In the genomic region with DNA sequence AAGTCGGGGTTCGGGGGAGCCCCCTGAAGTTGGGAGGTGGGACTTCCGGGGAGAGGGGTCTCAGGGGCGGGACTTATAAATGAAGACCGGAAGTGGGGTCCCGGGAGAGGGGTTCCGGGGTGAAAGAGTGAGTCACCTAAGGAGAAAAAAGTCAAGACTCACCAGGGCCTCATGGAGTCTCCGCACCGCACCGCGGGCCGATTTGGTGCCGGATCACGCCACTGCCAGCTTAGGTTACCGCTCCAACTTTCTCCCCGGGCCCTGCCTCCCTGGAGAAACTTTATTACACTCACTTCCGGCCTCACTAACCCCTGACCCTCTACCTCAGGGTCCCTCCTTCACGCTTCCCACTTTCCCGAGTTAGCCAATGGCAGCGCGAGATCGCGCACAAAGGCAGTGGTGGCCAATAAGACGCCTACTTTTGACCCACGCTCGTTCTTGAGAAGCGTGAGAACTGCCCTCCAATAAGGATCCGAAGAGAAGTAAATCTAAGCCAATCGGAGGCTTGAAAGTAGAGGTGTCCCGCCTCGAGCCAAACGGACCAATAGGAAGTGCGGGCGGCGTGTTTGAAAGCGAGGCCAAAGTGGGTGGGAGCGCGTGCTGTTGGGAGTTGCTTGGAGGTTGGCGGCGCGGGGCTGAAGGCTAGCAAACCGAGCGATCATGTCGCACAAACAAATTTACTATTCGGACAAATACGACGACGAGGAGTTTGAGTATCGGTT, we compare ENCODE assay signal across 1 cellular context.
TF ChIP-seq lines count a peak whose summit lies in the region.

A gene (plus strand): TSS at position 596 of the 722 bp plus-strand sequence. CDS start 65 bp downstream, at position 661.

TF ChIP-seq in K562, 482 proteins besides CTCF, POLR2A, EP300 and RAD21 (continued from another document and continues in another):
- TF ChIP-seq, protein P1, sequence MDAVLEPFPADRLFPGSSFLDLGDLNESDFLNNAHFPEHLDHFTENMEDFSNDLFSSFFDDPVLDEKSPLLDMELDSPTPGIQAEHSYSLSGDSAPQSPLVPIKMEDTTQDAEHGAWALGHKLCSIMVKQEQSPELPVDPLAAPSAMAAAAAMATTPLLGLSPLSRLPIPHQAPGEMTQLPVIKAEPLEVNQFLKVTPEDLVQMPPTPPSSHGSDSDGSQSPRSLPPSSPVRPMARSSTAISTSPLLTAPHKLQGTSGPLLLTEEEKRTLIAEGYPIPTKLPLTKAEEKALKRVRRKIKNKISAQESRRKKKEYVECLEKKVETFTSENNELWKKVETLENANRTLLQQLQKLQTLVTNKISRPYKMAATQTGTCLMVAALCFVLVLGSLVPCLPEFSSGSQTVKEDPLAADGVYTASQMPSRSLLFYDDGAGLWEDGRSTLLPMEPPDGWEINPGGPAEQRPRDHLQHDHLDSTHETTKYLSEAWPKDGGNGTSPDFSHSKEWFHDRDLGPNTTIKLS (IDR thresholded peaks at IDR 0.05; ENCODE audit: borderline replicate concordance, low read depth): peak; percentile 82; the same call in 1 of the 2 replicates
- TF ChIP-seq NCOA2 (IDR thresholded peaks at IDR 0.05; ENCODE audit: partially characterized antibody in 2 of 2): no peak
- TF ChIP-seq, protein P2, sequence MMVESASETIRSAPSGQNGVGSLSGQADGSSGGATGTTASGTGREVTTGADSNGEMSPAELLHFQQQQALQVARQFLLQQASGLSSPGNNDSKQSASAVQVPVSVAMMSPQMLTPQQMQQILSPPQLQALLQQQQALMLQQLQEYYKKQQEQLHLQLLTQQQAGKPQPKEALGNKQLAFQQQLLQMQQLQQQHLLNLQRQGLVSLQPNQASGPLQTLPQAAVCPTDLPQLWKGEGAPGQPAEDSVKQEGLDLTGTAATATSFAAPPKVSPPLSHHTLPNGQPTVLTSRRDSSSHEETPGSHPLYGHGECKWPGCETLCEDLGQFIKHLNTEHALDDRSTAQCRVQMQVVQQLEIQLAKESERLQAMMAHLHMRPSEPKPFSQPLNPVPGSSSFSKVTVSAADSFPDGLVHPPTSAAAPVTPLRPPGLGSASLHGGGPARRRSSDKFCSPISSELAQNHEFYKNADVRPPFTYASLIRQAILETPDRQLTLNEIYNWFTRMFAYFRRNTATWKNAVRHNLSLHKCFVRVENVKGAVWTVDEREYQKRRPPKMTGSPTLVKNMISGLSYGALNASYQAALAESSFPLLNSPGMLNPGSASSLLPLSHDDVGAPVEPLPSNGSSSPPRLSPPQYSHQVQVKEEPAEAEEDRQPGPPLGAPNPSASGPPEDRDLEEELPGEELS (CRISPR knock-in tag; IDR thresholded peaks at IDR 0.05; ENCODE audit: borderline replicate concordance): no peak
- no peak for TF ChIP-seq MTF1 (CRISPR knock-in tag; IDR thresholded peaks at IDR 0.05; ENCODE audit: borderline replicate concordance)
- peak; percentile 92 for TF ChIP-seq NR2C2 (CRISPR knock-in tag; IDR thresholded peaks at IDR 0.05)
- TF ChIP-seq NR2C2 (tag; IDR thresholded peaks at IDR 0.05): peak; percentile 99
- no peak for TF ChIP-seq SRSF3 (IDR thresholded peaks at IDR 0.05; ENCODE audit: insufficient read depth, low read length)
- TF ChIP-seq, protein P3, sequence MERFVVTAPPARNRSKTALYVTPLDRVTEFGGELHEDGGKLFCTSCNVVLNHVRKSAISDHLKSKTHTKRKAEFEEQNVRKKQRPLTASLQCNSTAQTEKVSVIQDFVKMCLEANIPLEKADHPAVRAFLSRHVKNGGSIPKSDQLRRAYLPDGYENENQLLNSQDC (CRISPR knock-in tag; IDR thresholded peaks at IDR 0.05): no peak
- TF ChIP-seq ZNF212 (CRISPR knock-in tag; IDR thresholded peaks at IDR 0.05): 0 out of 2 replicates have a peak, but pooled peaks have one; percentile 32
- TF ChIP-seq PCBP1 (IDR thresholded peaks at IDR 0.05; ENCODE audit: low read depth, low read length, poor library complexity, severe bottlenecking): no peak
- no peak for TF ChIP-seq RB1 (IDR thresholded peaks at IDR 0.05; ENCODE audit: low read depth)
- TF ChIP-seq, protein P4, sequence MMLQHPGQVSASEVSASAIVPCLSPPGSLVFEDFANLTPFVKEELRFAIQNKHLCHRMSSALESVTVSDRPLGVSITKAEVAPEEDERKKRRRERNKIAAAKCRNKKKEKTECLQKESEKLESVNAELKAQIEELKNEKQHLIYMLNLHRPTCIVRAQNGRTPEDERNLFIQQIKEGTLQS (IDR thresholded peaks at IDR 0.05): peak; percentile 84
- TF ChIP-seq, protein P4 (CRISPR knock-in tag; conservative IDR thresholded peaks at IDR 0.05): no peak
- TF ChIP-seq, protein P5, sequence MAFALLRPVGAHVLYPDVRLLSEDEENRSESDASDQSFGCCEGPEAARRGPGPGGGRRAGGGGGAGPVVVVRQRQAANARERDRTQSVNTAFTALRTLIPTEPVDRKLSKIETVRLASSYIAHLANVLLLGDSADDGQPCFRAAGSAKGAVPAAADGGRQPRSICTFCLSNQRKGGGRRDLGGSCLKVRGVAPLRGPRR (CRISPR knock-in tag; IDR thresholded peaks at IDR 0.05): no peak
- TF ChIP-seq EP400 (IDR thresholded peaks at IDR 0.05): peak; percentile 99
- peak; percentile 71; the same call in 1 of the 2 replicates for TF ChIP-seq TCF7L2 (IDR thresholded peaks at IDR 0.05; ENCODE audit: low read depth, low read length)
- TF ChIP-seq, protein P6, sequence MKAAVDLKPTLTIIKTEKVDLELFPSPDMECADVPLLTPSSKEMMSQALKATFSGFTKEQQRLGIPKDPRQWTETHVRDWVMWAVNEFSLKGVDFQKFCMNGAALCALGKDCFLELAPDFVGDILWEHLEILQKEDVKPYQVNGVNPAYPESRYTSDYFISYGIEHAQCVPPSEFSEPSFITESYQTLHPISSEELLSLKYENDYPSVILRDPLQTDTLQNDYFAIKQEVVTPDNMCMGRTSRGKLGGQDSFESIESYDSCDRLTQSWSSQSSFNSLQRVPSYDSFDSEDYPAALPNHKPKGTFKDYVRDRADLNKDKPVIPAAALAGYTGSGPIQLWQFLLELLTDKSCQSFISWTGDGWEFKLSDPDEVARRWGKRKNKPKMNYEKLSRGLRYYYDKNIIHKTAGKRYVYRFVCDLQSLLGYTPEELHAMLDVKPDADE (conservative IDR thresholded peaks at IDR 0.05; ENCODE audit: control insufficient read depth, low read depth, low read length): 0 out of 2 replicates have a peak, but pooled peaks have one; percentile 60
- 0 out of 2 replicates have a peak, but pooled peaks have one; percentile 13 for TF ChIP-seq DIDO1 (tag; IDR thresholded peaks at IDR 0.05; ENCODE audit: low read depth)
- no peak; the same call in 1 of the 2 replicates for TF ChIP-seq ELF2 (CRISPR knock-in tag; IDR thresholded peaks at IDR 0.05)
- TF ChIP-seq, protein P7, sequence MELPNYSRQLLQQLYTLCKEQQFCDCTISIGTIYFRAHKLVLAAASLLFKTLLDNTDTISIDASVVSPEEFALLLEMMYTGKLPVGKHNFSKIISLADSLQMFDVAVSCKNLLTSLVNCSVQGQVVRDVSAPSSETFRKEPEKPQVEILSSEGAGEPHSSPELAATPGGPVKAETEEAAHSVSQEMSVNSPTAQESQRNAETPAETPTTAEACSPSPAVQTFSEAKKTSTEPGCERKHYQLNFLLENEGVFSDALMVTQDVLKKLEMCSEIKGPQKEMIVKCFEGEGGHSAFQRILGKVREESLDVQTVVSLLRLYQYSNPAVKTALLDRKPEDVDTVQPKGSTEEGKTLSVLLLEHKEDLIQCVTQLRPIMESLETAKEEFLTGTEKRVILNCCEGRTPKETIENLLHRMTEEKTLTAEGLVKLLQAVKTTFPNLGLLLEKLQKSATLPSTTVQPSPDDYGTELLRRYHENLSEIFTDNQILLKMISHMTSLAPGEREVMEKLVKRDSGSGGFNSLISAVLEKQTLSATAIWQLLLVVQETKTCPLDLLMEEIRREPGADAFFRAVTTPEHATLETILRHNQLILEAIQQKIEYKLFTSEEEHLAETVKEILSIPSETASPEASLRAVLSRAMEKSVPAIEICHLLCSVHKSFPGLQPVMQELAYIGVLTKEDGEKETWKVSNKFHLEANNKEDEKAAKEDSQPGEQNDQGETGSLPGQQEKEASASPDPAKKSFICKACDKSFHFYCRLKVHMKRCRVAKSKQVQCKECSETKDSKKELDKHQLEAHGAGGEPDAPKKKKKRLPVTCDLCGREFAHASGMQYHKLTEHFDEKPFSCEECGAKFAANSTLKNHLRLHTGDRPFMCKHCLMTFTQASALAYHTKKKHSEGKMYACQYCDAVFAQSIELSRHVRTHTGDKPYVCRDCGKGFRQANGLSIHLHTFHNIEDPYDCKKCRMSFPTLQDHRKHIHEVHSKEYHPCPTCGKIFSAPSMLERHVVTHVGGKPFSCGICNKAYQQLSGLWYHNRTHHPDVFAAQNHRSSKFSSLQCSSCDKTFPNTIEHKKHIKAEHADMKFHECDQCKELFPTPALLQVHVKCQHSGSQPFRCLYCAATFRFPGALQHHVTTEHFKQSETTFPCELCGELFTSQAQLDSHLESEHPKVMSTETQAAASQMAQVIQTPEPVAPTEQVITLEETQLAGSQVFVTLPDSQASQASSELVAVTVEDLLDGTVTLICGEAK (IDR thresholded peaks at IDR 0.05): peak; percentile 99
- TF ChIP-seq, protein P7 (CRISPR knock-in tag; IDR thresholded peaks at IDR 0.05): peak; percentile 91
- TF ChIP-seq BHLHE40 (IDR thresholded peaks at IDR 0.05; ENCODE audit: low read length): peak; percentile 76
- TF ChIP-seq, protein P8, sequence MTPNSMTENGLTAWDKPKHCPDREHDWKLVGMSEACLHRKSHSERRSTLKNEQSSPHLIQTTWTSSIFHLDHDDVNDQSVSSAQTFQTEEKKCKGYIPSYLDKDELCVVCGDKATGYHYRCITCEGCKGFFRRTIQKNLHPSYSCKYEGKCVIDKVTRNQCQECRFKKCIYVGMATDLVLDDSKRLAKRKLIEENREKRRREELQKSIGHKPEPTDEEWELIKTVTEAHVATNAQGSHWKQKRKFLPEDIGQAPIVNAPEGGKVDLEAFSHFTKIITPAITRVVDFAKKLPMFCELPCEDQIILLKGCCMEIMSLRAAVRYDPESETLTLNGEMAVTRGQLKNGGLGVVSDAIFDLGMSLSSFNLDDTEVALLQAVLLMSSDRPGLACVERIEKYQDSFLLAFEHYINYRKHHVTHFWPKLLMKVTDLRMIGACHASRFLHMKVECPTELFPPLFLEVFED (CRISPR knock-in tag; conservative IDR thresholded peaks at IDR 0.05): peak; percentile 75; the same call in 1 of the 2 replicates
- TF ChIP-seq, protein P9, sequence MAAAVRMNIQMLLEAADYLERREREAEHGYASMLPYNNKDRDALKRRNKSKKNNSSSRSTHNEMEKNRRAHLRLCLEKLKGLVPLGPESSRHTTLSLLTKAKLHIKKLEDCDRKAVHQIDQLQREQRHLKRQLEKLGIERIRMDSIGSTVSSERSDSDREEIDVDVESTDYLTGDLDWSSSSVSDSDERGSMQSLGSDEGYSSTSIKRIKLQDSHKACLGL (CRISPR knock-in tag; IDR thresholded peaks at IDR 0.05; ENCODE audit: borderline replicate concordance, poor library complexity, severe bottlenecking): peak; percentile 96
- TF ChIP-seq, protein P10, sequence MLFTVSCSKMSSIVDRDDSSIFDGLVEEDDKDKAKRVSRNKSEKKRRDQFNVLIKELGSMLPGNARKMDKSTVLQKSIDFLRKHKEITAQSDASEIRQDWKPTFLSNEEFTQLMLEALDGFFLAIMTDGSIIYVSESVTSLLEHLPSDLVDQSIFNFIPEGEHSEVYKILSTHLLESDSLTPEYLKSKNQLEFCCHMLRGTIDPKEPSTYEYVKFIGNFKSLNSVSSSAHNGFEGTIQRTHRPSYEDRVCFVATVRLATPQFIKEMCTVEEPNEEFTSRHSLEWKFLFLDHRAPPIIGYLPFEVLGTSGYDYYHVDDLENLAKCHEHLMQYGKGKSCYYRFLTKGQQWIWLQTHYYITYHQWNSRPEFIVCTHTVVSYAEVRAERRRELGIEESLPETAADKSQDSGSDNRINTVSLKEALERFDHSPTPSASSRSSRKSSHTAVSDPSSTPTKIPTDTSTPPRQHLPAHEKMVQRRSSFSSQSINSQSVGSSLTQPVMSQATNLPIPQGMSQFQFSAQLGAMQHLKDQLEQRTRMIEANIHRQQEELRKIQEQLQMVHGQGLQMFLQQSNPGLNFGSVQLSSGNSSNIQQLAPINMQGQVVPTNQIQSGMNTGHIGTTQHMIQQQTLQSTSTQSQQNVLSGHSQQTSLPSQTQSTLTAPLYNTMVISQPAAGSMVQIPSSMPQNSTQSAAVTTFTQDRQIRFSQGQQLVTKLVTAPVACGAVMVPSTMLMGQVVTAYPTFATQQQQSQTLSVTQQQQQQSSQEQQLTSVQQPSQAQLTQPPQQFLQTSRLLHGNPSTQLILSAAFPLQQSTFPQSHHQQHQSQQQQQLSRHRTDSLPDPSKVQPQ (CRISPR knock-in tag; IDR thresholded peaks at IDR 0.05; ENCODE audit: borderline replicate concordance): no peak
